Comparison of ENCODE assay signal across 8 cellular contexts in the genomic region with DNA sequence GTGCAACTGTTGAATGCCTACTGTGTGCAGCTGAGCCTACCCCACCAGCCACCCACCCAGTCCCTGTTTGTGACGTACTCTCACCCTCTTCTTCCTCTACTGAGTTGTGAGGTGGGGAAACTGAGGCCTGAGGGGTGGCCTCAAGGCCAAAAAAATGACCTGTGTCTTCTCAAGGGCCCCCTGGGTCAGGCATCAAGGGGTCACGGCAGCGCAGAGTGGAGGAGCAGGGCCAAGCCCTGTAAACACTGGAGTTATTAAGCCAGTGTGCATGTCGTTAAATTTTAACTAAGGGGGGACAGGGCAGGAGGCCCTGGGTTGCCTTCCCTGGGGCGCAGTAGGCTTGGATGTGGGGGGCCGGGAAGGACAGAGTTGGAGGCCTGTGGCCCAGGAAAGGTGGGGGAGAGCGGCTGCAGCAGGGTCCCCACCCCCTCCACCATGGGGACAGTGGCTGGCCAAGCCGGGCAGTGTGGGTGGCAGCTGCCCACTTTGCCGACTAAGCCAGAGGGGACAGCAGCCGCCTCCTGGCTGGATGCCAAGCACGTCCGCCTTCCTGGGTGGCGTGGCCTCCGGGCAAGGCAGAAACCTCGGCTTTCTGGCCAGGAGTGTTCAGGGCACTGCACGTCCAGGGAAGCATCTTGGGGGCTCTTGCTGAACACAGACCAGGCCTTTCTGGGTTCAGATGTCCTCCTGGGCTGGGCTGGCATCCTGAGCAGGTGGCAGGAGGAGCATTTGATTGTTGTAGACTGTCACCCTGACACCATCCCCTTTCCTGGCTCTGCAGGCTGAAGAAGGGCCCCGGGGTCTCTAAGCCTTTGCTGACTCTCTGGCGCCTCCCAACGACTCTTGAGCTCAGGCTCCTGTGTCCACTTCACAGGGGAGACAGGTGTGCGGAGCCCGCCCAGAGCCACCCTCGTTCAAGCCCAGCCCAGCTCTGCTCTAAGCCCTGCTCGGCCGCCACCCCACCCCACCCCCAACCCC. TPM values are rescaled to one million over a fixed set of nuclear protein-coding genes. Genes with fewer than 3 reads are reported as not detected.
DNase-seq lines count a peak whose midpoint lies in the region; ATAC-seq lines count a peak whose summit lies in the region.

No MANE protein-coding gene starts in this region.

- peak; percentile 18 to 52 for ATAC-seq in activated naive CD4-positive, alpha-beta T cell treated with anti-CD3 and anti-CD28 coated beads, Interleukin-2, amount 50 U/mL, for 72 hours
- ATAC-seq in GM19397 (IDR thresholded peaks at IDR 0.05; ENCODE audit: unreplicated experiment), result no peak

- peak overlapping the region; percentile 26 for H3K4me3 Mint-ChIP-seq in T-helper 2 cell treated with Interferon-gamma antibody and Interleukin-4, amounts not matched to agents 5 μg/mL and 100 μg/mL, for 36 hours
- H3K4me3 Mint-ChIP-seq in activated CD4-positive, alpha-beta T cell treated with anti-CD3 and anti-CD28 coated beads, Interleukin-2, amount 10 ng/mL, durations not matched to agents 7 days and 5 days, result no peak overlapping the region

- no peak for DNase-seq in activated naive CD4-positive, alpha-beta T cell treated with anti-CD3 and anti-CD28 coated beads, Interleukin-2, amount 50 U/mL, for 72 hours (ENCODE audit: low spot score in 2 of 2)
- no peak for DNase-seq in activated naive CD4-positive, alpha-beta T cell treated with Interleukin-2 at 50 U/mL for 16 hours
- peak; percentile 84 for DNase-seq in NCI-H1436 (lab: John Stamatoyannopoulos, UW)
- DNase-seq in T-helper 2 cell treated with Interferon-gamma antibody and Interleukin-4, amounts not matched to agents 5 μg/mL and 100 μg/mL, for 36 hours (ENCODE audit: low spot score), result no peak
- DNase-seq in hypothalamus (lab: John Stamatoyannopoulos, UW), result peak in 46 of 51 donors; percentile 12 to 88 (median 64)
- DNase-seq in substantia nigra (lab: John Stamatoyannopoulos, UW), result peak in 44 of 49 donors; percentile 8 to 83 (median 57)
- no peak for DNase-seq in activated CD4-positive, alpha-beta T cell treated with anti-CD3 and anti-CD28 coated beads, Interleukin-2, amount 10 ng/mL, durations not matched to agents 7 days and 5 days

- no peak overlapping the region for H3K27ac Mint-ChIP-seq in activated naive CD4-positive, alpha-beta T cell treated with anti-CD3 and anti-CD28 coated beads, Interleukin-2, amount 50 U/mL, for 72 hours
- no peak overlapping the region for H3K27ac Mint-ChIP-seq in T-helper 2 cell treated with Interferon-gamma antibody and Interleukin-4, amounts not matched to agents 5 μg/mL and 100 μg/mL, for 36 hours
- no peak overlapping the region for H3K27ac Mint-ChIP-seq in activated CD4-positive, alpha-beta T cell treated with anti-CD3 and anti-CD28 coated beads, Interleukin-2, amount 10 ng/mL, durations not matched to agents 7 days and 5 days

- POLR2A ChIA-PET in activated CD4-positive, alpha-beta T cell treated with anti-CD3 and anti-CD28 coated beads, Interleukin-2, amount 10 ng/mL, durations not matched to agents 7 days and 5 days (lab: Charles Lee), result no interaction called here

- H3K9me3 Mint-ChIP-seq in activated naive CD4-positive, alpha-beta T cell treated with anti-CD3 and anti-CD28 coated beads, Interleukin-2, amount 50 U/mL, for 72 hours, result no peaks in the 10 kb centered on the region
- H3K9me3 Mint-ChIP-seq in T-helper 2 cell treated with Interferon-gamma antibody and Interleukin-4, amounts not matched to agents 5 μg/mL and 100 μg/mL, for 36 hours, result no peaks in the 10 kb centered on the region
- H3K9me3 Mint-ChIP-seq in activated CD4-positive, alpha-beta T cell treated with anti-CD3 and anti-CD28 coated beads, Interleukin-2, amount 10 ng/mL, durations not matched to agents 7 days and 5 days, result no peaks in the 10 kb centered on the region

- H3K27ac ChIP-seq in substantia nigra (ENCODE audit: low read depth, low read length, poor library complexity, severe bottlenecking), result no peak overlapping the region

- no peaks in the 10 kb centered on the region for H3K36me3 Mint-ChIP-seq in activated naive CD4-positive, alpha-beta T cell treated with anti-CD3 and anti-CD28 coated beads, Interleukin-2, amount 50 U/mL, for 72 hours
- no peaks in the 10 kb centered on the region for H3K36me3 Mint-ChIP-seq in T-helper 2 cell treated with Interferon-gamma antibody and Interleukin-4, amounts not matched to agents 5 μg/mL and 100 μg/mL, for 36 hours (ENCODE audit: low read depth)
- H3K36me3 Mint-ChIP-seq in activated CD4-positive, alpha-beta T cell treated with anti-CD3 and anti-CD28 coated beads, Interleukin-2, amount 10 ng/mL, durations not matched to agents 7 days and 5 days (ENCODE audit: low read depth), result no peaks in the 10 kb centered on the region

- CTCF ChIA-PET in activated CD4-positive, alpha-beta T cell treated with anti-CD3 and anti-CD28 coated beads, Interleukin-2, amount 10 ng/mL, durations not matched to agents 7 days and 5 days (lab: Charles Lee), result interaction anchor here (0.6 kb wide), 1 partner anchor 65 kb away, joined by 3 read pairs; no protein-coding TSS in a partner anchor

- H3K27me3 Mint-ChIP-seq in T-helper 2 cell treated with Interferon-gamma antibody and Interleukin-4, amounts not matched to agents 5 μg/mL and 100 μg/mL, for 36 hours (ENCODE audit: low read depth), result peaks cover 12% of the 10 kb centered on the region
- H3K27me3 Mint-ChIP-seq in activated CD4-positive, alpha-beta T cell treated with anti-CD3 and anti-CD28 coated beads, Interleukin-2, amount 10 ng/mL, durations not matched to agents 7 days and 5 days, result peaks cover 9% of the 10 kb centered on the region

- H3K4me1 Mint-ChIP-seq in T-helper 2 cell treated with Interferon-gamma antibody and Interleukin-4, amounts not matched to agents 5 μg/mL and 100 μg/mL, for 36 hours (ENCODE audit: low read depth), result no peaks in the 10 kb centered on the region
- H3K4me1 Mint-ChIP-seq in activated CD4-positive, alpha-beta T cell treated with anti-CD3 and anti-CD28 coated beads, Interleukin-2, amount 10 ng/mL, durations not matched to agents 7 days and 5 days, result no peaks in the 10 kb centered on the region

RNA-seq across cellular contexts. Expression of gene SLC29A4, which starts 1.9 kb away (rescaled TPM):
- 1 to 10 TPM in 1 of 2 donors, not detected in 1; 5.3 TPM for total RNA-seq in activated naive CD4-positive, alpha-beta T cell treated with anti-CD3 and anti-CD28 coated beads, Interleukin-2, amount 50 U/mL, for 72 hours
- total RNA-seq in activated CD4-positive, alpha-beta T cell treated with anti-CD3 and anti-CD28 coated beads, Interleukin-2, amount 10 ng/mL, durations not matched to agents 7 days and 5 days, result under 1 TPM; 0.25 to 0.50 TPM

Comparison
In these comparisons a context has a peak if more than half of its experiments do, and no peak if none do; other contexts are left out.
1. DNase-seq: peak in NCI-H1436 (single experiment), hypothalamus (46 of 51) and substantia nigra (44 of 49); none in activated naive CD4-positive, alpha-beta T cell treated with anti-CD3 and anti-CD28 coated beads, Interleukin-2, amount 50 U/mL, for 72 hours (0 of 2), activated naive CD4-positive, alpha-beta T cell treated with Interleukin-2 at 50 U/mL for 16 hours (single experiment), T-helper 2 cell treated with Interferon-gamma antibody and Interleukin-4, amounts not matched to agents 5 μg/mL and 100 μg/mL, for 36 hours (single experiment) and activated CD4-positive, alpha-beta T cell treated with anti-CD3 and anti-CD28 coated beads, Interleukin-2, amount 10 ng/mL, durations not matched to agents 7 days and 5 days (single experiment).